In genomic region chr7:126485791-126486190, GRCh38 we compare ENCODE assay signal across 26 cellular contexts.
"Had no signal": no experiment of that assay in that cellular context is flagged by ENCODE, and none has a peak within 500 bp of the region (broad histone marks: within the 10 kb centered on the region; RNA-seq: fewer than 3 reads in every experiment).

No MANE protein-coding gene starts in this region.

- H2AFZ ChIP-seq: neural progenitor cell, parathyroid adenoma had no signal

- H3K27ac Mint-ChIP-seq: natural killer cell; nephron; neural progenitor cell; stimulated activated effector memory CD8-positive, alpha-beta T cell treated with anti-CD3 and anti-CD28 coated beads, Interleukin-12 subunit alpha, Interleukin-12 subunit beta, amount 100 ng/mL, for 72 hours; stimulated activated naive B cell treated with anti-CD40 and anti-IgM and Interleukin-4, amounts not matched to agents 10 μg/mL and 1 μg/mL and 100 μg/mL, for 72 hours; stimulated activated naive CD8-positive, alpha-beta T cell treated with anti-CD3 and anti-CD28 coated beads, Interleukin-15, Interleukin-2, amounts not matched to agents 100 ng/mL and 50 ng/mL, for 24 hours had no signal

- H3K4me1 Mint-ChIP-seq: natural killer cell; stimulated activated effector memory CD8-positive, alpha-beta T cell treated with anti-CD3 and anti-CD28 coated beads, Interleukin-12 subunit alpha, Interleukin-12 subunit beta, amount 100 ng/mL, for 72 hours; stimulated activated naive B cell treated with anti-CD40 and anti-IgM and Interleukin-4, amounts not matched to agents 10 μg/mL and 1 μg/mL and 100 μg/mL, for 72 hours had no signal

- H3K27me3 Mint-ChIP-seq: stimulated activated naive B cell treated with anti-CD40 and anti-IgM and Interleukin-4, amounts not matched to agents 10 μg/mL and 1 μg/mL and 100 μg/mL, for 72 hours; stimulated activated naive CD8-positive, alpha-beta T cell treated with anti-CD3 and anti-CD28 coated beads, Interleukin-15, Interleukin-2, amounts not matched to agents 100 ng/mL and 50 ng/mL, for 24 hours had no signal

- ATAC-seq: natural killer cell; psoas muscle; right cardiac atrium; right lobe of liver; stimulated activated effector memory CD8-positive, alpha-beta T cell treated with anti-CD3 and anti-CD28 coated beads, Interleukin-12 subunit alpha, Interleukin-12 subunit beta, amount 100 ng/mL, for 72 hours; stimulated activated naive B cell treated with anti-CD40 and anti-IgM and Interleukin-4, amounts not matched to agents 10 μg/mL and 1 μg/mL and 100 μg/mL, for 72 hours had no signal

- H3K4me3 Mint-ChIP-seq: natural killer cell; nephron; neural progenitor cell; stimulated activated effector memory CD8-positive, alpha-beta T cell treated with anti-CD3 and anti-CD28 coated beads, Interleukin-12 subunit alpha, Interleukin-12 subunit beta, amount 100 ng/mL, for 72 hours; stimulated activated naive B cell treated with anti-CD40 and anti-IgM and Interleukin-4, amounts not matched to agents 10 μg/mL and 1 μg/mL and 100 μg/mL, for 72 hours; stimulated activated naive CD8-positive, alpha-beta T cell treated with anti-CD3 and anti-CD28 coated beads, Interleukin-15, Interleukin-2, amounts not matched to agents 100 ng/mL and 50 ng/mL, for 24 hours had no signal

- H3K9me3 Mint-ChIP-seq: neural progenitor cell had no signal

- H3K27ac ChIP-seq: neural progenitor cell, ovary, parathyroid adenoma, psoas muscle, right lobe of liver, sigmoid colon, stomach, thoracic aorta, thyroid gland, tibial nerve, upper lobe of left lung, vagina had no signal

- H3K4me3 ChIP-seq: neural progenitor cell, ovary, psoas muscle, right lobe of liver, sigmoid colon, stomach, thoracic aorta, thyroid gland, tibial nerve, upper lobe of left lung, vagina had no signal

- H3K27me3 ChIP-seq: neural progenitor cell, ovary, right lobe of liver, sigmoid colon, stomach, thyroid gland, tibial nerve, upper lobe of left lung, vagina had no signal

- H3K4me1 ChIP-seq: neural progenitor cell, parathyroid adenoma, psoas muscle, right lobe of liver, sigmoid colon, thyroid gland, tibial nerve, upper lobe of left lung, vagina had no signal

- H3K79me2 ChIP-seq: parathyroid adenoma had no signal

- H3K36me3 ChIP-seq: neural progenitor cell, ovary, right lobe of liver, sigmoid colon, stomach, thoracic aorta, thyroid gland, tibial nerve, upper lobe of left lung, vagina had no signal

- H3K4me2 ChIP-seq: neural progenitor cell had no signal

- DNase-seq: natural killer cell; occipital lobe; ovary; psoas muscle; right cardiac atrium; right lobe of liver; sigmoid colon; small intestine; stimulated activated CD4-positive, alpha-beta T cell treated with anti-CD3 and anti-CD28 coated beads, Interleukin-15, amount 100 ng/mL, for 24 hours; stimulated activated CD4-positive, alpha-beta T cell treated with anti-CD3 and anti-CD28 coated beads, Interleukin-2, amount 100 ng/mL, for 24 hours; stimulated activated CD4-positive, alpha-beta T cell treated with anti-CD3 and anti-CD28 coated beads, Interleukin-2, amount 100 ng/mL, for 48 hours; stimulated activated CD4-positive, alpha-beta T cell treated with anti-CD3 and anti-CD28 coated beads, Interleukin-4, amount 100 ng/mL, for 24 hours; stimulated activated naive B cell treated with anti-CD40 and anti-IgM and Interleukin-4, amounts not matched to agents 10 μg/mL and 1 μg/mL and 100 μg/mL, for 72 hours; stimulated activated naive CD4-positive, alpha-beta T cell treated with Interleukin-2 at 50 U/mL for 16 hours; stomach; thyroid gland; trophoblast cell; upper lobe of left lung had no signal

- H3K9me3 ChIP-seq: ovary, psoas muscle, right lobe of liver, sigmoid colon, thoracic aorta, thyroid gland, tibial nerve, upper lobe of left lung, vagina had no signal

- H3K36me3 Mint-ChIP-seq: neural progenitor cell; stimulated activated effector memory CD8-positive, alpha-beta T cell treated with anti-CD3 and anti-CD28 coated beads, Interleukin-12 subunit alpha, Interleukin-12 subunit beta, amount 100 ng/mL, for 72 hours; stimulated activated naive B cell treated with anti-CD40 and anti-IgM and Interleukin-4, amounts not matched to agents 10 μg/mL and 1 μg/mL and 100 μg/mL, for 72 hours had no signal
